In genomic region chr5:132219981-132220380, GRCh38 we compare ENCODE assay signal across 17 cellular contexts. TPM values are rescaled to one million over a fixed set of nuclear protein-coding genes. Genes with fewer than 3 reads are reported as not detected.
DNase-seq lines count a peak whose midpoint lies in the region; ATAC-seq and TF ChIP-seq lines count a peak whose summit lies in the region.
"Had no signal": no experiment of that assay in that cellular context is flagged by ENCODE, and none has a peak within 500 bp of the region (broad histone marks: within the 10 kb centered on the region; RNA-seq: fewer than 3 reads in every experiment).

No MANE protein-coding gene starts in this region.

- H3K9me3 ChIP-seq in sigmoid colon, result no peaks in the 10 kb centered on the region
- no peaks in the 10 kb centered on the region for H3K9me3 ChIP-seq in vagina
- H3K9me3 ChIP-seq in tibial nerve, result no peaks in the 10 kb centered on the region
- H3K9me3 ChIP-seq: A549 had no signal

- H3K4me3 ChIP-seq in epithelial cell of esophagus (ENCODE audit: low read length), result no peak overlapping the region
- no peak overlapping the region for H3K4me3 ChIP-seq in sigmoid colon
- H3K4me3 ChIP-seq in vagina, result no peak overlapping the region
- H3K4me3 ChIP-seq in tibial nerve, result no peak overlapping the region
- H3K4me3 ChIP-seq: A549 had no signal

- H3K27ac ChIP-seq in sigmoid colon (peak overlapping the region; percentile 33 to 92 (median 88)), vagina (peak overlapping the region; percentile 61), tibial nerve (peak overlapping the region in 1 of 4 donors; percentile 20)
- H3K27ac ChIP-seq: A549 had no signal

- no peak for ATAC-seq in natural killer cell treated with Interleukin-12 subunit alpha and Interleukin-12 subunit beta and Interleukin-15 and Interleukin-18, amount 100 ng/mL, for 72 hours
- no peak for ATAC-seq in natural killer cell
- ATAC-seq: A549 had no signal

- no peaks in the 10 kb centered on the region for H3K4me1 Mint-ChIP-seq in natural killer cell treated with Interleukin-12 subunit alpha and Interleukin-12 subunit beta and Interleukin-15 and Interleukin-18, amount 100 ng/mL, for 72 hours (ENCODE audit: low read depth in 2 of 2)
- H3K4me1 Mint-ChIP-seq in natural killer cell, result no peaks in the 10 kb centered on the region
- H3K4me1 Mint-ChIP-seq in glutamatergic neuron (ENCODE audit: low read depth, unreplicated experiment), result peaks cover 2% of the 10 kb centered on the region

- H3K27me3 ChIP-seq in sigmoid colon (no peaks in the 10 kb centered on the region), vagina (no peaks in the 10 kb centered on the region), tibial nerve (no peaks in the 10 kb centered on the region)

- H3K9me3 Mint-ChIP-seq in natural killer cell treated with Interleukin-12 subunit alpha and Interleukin-12 subunit beta and Interleukin-15 and Interleukin-18, amount 100 ng/mL, for 72 hours, result no peaks in the 10 kb centered on the region
- H3K9me3 Mint-ChIP-seq in natural killer cell (no peaks in the 10 kb centered on the region), glutamatergic neuron (ENCODE audit: unreplicated experiment) (peaks cover 5% of the 10 kb centered on the region)
- H3K9me3 Mint-ChIP-seq: CD4-positive, alpha-beta memory T cell had no signal

- 88 to 94% methylated on average over 1 of the region's 1 CpG for WGBS in sigmoid colon, 2 donors
- WGBS in tibial nerve, 2 donors, result 92 to 95% methylated on average over 1 of the region's 1 CpG

- no peak for TF ChIP-seq EP300 in sigmoid colon (IDR thresholded peaks at IDR 0.05)
- no peak for TF ChIP-seq EP300 in tibial nerve (IDR thresholded peaks at IDR 0.05)

- peaks cover 0 to 3% of the 10 kb centered on the region in 2 donors for H3K27me3 Mint-ChIP-seq in natural killer cell treated with Interleukin-12 subunit alpha and Interleukin-12 subunit beta and Interleukin-15 and Interleukin-18, amount 100 ng/mL, for 72 hours
- H3K27me3 Mint-ChIP-seq in natural killer cell (ENCODE audit: low read depth in 2 of 2) (peaks cover 0 to 2% of the 10 kb centered on the region in 2 donors), glutamatergic neuron (ENCODE audit: unreplicated experiment) (no peaks in the 10 kb centered on the region)
- H3K27me3 Mint-ChIP-seq: CD4-positive, alpha-beta memory T cell had no signal

- H3K4me3 Mint-ChIP-seq in natural killer cell treated with Interleukin-12 subunit alpha and Interleukin-12 subunit beta and Interleukin-15 and Interleukin-18, amount 100 ng/mL, for 72 hours, result no peak overlapping the region
- H3K4me3 Mint-ChIP-seq in natural killer cell (no peak overlapping the region), glutamatergic neuron (ENCODE audit: unreplicated experiment) (no peak overlapping the region)
- H3K4me3 Mint-ChIP-seq: CD4-positive, alpha-beta memory T cell had no signal

- H3K4me1 ChIP-seq in sigmoid colon (peaks cover 0 to 79% (median 62%) of the 10 kb centered on the region in 4 donors), vagina (peaks cover 65% of the 10 kb centered on the region), tibial nerve (peaks cover 0 to 53% (median 22%) of the 10 kb centered on the region in 4 donors)

- H3K36me3 ChIP-seq in sigmoid colon (peaks cover 0 to 17% (median 9%) of the 10 kb centered on the region in 4 donors), vagina (no peaks in the 10 kb centered on the region), tibial nerve (peaks cover 0 to 17% (median 0%) of the 10 kb centered on the region in 3 donors)

- DNase-seq in natural killer cell treated with Interleukin-12 subunit alpha and Interleukin-12 subunit beta and Interleukin-15 and Interleukin-18, amount 100 ng/mL, for 72 hours (ENCODE audit: low spot score), result peak; percentile 29
- DNase-seq in natural killer cell (no peak), epithelial cell of esophagus (ENCODE audit: low read depth) (peak; percentile 36), sigmoid colon (no peak), vagina (ENCODE audit: extremely low spot score in 2 of 2) (no peak), tibial nerve (ENCODE audit: low spot score in 2 of 2) (no peak), glutamatergic neuron (no peak), midbrain (lab: John Stamatoyannopoulos, UW) (no peak)
- DNase-seq: CD4-positive, alpha-beta memory T cell; DMS53; EL; KG1; NCI-H1048; NCI-H1436 treated with DMSO at 0.1 percent for 48 hours; NCI-H345; NCI-H524 treated with DMSO at 0.1 percent for 48 hours had no signal

- no peak for TF ChIP-seq CTCF in natural killer cell (IDR thresholded peaks at IDR 0.05)
- no peak for TF ChIP-seq CTCF in epithelial cell of esophagus (IDR thresholded peaks at IDR 0.05; ENCODE audit: insufficient read depth, low read depth, low read length, missing control alignments)
- no peak for TF ChIP-seq CTCF in sigmoid colon (IDR thresholded peaks at IDR 0.05)
- no peak for TF ChIP-seq CTCF in vagina (IDR thresholded peaks at IDR 0.05)
- no peak for TF ChIP-seq CTCF in tibial nerve (IDR thresholded peaks at IDR 0.05)
- no peak for TF ChIP-seq CTCF in glutamatergic neuron (IDR thresholded peaks at IDR 0.05; ENCODE audit: partially characterized antibody, unreplicated experiment)

- intact Hi-C loops in natural killer cell (cut with micrococcal nuclease) (no loop called here), sigmoid colon (cut with DNase I) (no loop called here), vagina (cut with DNase I) (loop anchor here (10.0 kb wide), 1 partner anchor 75 kb away; the partner anchor contains the start of gene SLC22A4)

- no peaks in the 10 kb centered on the region for H3K36me3 Mint-ChIP-seq in natural killer cell treated with Interleukin-12 subunit alpha and Interleukin-12 subunit beta and Interleukin-15 and Interleukin-18, amount 100 ng/mL, for 72 hours
- H3K36me3 Mint-ChIP-seq in natural killer cell, result no peaks in the 10 kb centered on the region
- H3K36me3 Mint-ChIP-seq in glutamatergic neuron (ENCODE audit: unreplicated experiment), result peaks cover 5% of the 10 kb centered on the region
- H3K36me3 Mint-ChIP-seq: CD4-positive, alpha-beta memory T cell had no signal

- H3K27ac Mint-ChIP-seq in natural killer cell treated with Interleukin-12 subunit alpha and Interleukin-12 subunit beta and Interleukin-15 and Interleukin-18, amount 100 ng/mL, for 72 hours, result no peak overlapping the region
- H3K27ac Mint-ChIP-seq in natural killer cell (no peak overlapping the region), glutamatergic neuron (ENCODE audit: unreplicated experiment) (no peak overlapping the region)
- H3K27ac Mint-ChIP-seq: CD4-positive, alpha-beta memory T cell had no signal

- TF ChIP-seq POLR2A in sigmoid colon (IDR thresholded peaks at IDR 0.05), result no peak
- TF ChIP-seq POLR2A in vagina (IDR thresholded peaks at IDR 0.05), result no peak
- no peak for TF ChIP-seq POLR2A in tibial nerve (IDR thresholded peaks at IDR 0.05)

RNA-seq across cellular contexts. Expression of gene P4HA2, which starts 7.7 kb away (rescaled TPM):
- total RNA-seq in natural killer cell treated with Interleukin-12 subunit alpha and Interleukin-12 subunit beta and Interleukin-15 and Interleukin-18, amount 100 ng/mL, for 72 hours, result 10 to 100 TPM in 1 of 2 donors, 1 to 10 TPM in 1; 5.5 to 20.1 TPM
- total RNA-seq in natural killer cell (under 1 TPM in 1 of 3 donors, not detected in 2; 0.20 TPM), sigmoid colon (10 to 100 TPM; 23.9 to 35.2 (median 28.9) TPM), vagina (42.0 TPM), tibial nerve (10 to 100 TPM; 15.9 to 26.9 (median 22.8) TPM), glutamatergic neuron (ENCODE audit: unreplicated experiment) (26.6 TPM)
- polyA plus RNA-seq in sigmoid colon, result 10 to 100 TPM in 2 of 3 donors, 1 to 10 TPM in 1; 4.2 to 24.8 (median 12.5) TPM

RNA-seq across cellular contexts. Expression of gene PDLIM4, which starts 37.5 kb away (rescaled TPM):
- total RNA-seq in natural killer cell treated with Interleukin-12 subunit alpha and Interleukin-12 subunit beta and Interleukin-15 and Interleukin-18, amount 100 ng/mL, for 72 hours, result not detected
- total RNA-seq in natural killer cell, result not detected
- 100 to 1,000 TPM in 2 of 4 donors, 10 to 100 TPM in 2; 38.2 to 133 (median 90.1) TPM for total RNA-seq in sigmoid colon
- 10 to 100 TPM in 2 of 3 donors, 1 to 10 TPM in 1; 2.1 to 16.5 (median 11.4) TPM for polyA plus RNA-seq in sigmoid colon
- total RNA-seq in vagina, result 76.4 TPM
- 10 to 100 TPM; 32.4 to 90.9 (median 50.8) TPM for total RNA-seq in tibial nerve
- 81.6 TPM for total RNA-seq in glutamatergic neuron (ENCODE audit: unreplicated experiment)
- total RNA-seq: CD4-positive, alpha-beta memory T cell had no signal
- polyA plus RNA-seq: CD4-positive, alpha-beta memory T cell had no signal

Comparison
In these comparisons a context has a peak if more than half of its experiments do, and no peak if none do; other contexts are left out.
1. DNase-seq: peak in natural killer cell treated with Interleukin-12 subunit alpha and Interleukin-12 subunit beta and Interleukin-15 and Interleukin-18, amount 100 ng/mL, for 72 hours (single experiment) and epithelial cell of esophagus (single experiment); none in natural killer cell (single experiment), sigmoid colon (single experiment), vagina (0 of 2), tibial nerve (0 of 2), glutamatergic neuron (single experiment) and midbrain (single experiment).
2. RNA of gene P4HA2, which starts 7.7 kb away (total RNA-seq): 42.0 TPM in vagina (single experiment), 23.9 to 35.2 TPM in sigmoid colon, 26.6 TPM in glutamatergic neuron (single experiment), 15.9 to 26.9 TPM in tibial nerve and 5.5 to 20.1 TPM in natural killer cell treated with Interleukin-12 subunit alpha and Interleukin-12 subunit beta and Interleukin-15 and Interleukin-18, amount 100 ng/mL, for 72 hours; 0.20 TPM in natural killer cell; every median in the first group is over 4 times any median in the second.
3. RNA of gene PDLIM4, which starts 37.5 kb away (total RNA-seq): 38.2 to 133 TPM in sigmoid colon, 81.6 TPM in glutamatergic neuron (single experiment), 76.4 TPM in vagina (single experiment) and 32.4 to 90.9 TPM in tibial nerve; not detected in natural killer cell treated with Interleukin-12 subunit alpha and Interleukin-12 subunit beta and Interleukin-15 and Interleukin-18, amount 100 ng/mL, for 72 hours and not detected in natural killer cell; every median in the first group is over 10 times any median in the second.